Comparison of ENCODE assay signal across 35 cellular contexts in genomic region chr2:31362581-31362980, GRCh38.
"Had no signal": no experiment of that assay in that cellular context is flagged by ENCODE, and none has a peak within 500 bp of the region (broad histone marks: within the 10 kb centered on the region; RNA-seq: fewer than 3 reads in every experiment).

No MANE protein-coding gene starts in this region.

- DNase-seq: Karpas-422, Kasumi-1, KBM-7, KG1, MG63, MM.1S, MV-4-11, NCI-H1048, NCI-H1092, NCI-H1092 treated with DMSO at 0.1 percent for 48 hours, NCI-H1105, NCI-H1105 treated with DMSO at 0.1 percent for 48 hours, NCI-H1417, NCI-H1417 treated with DMSO at 0.1 percent for 48 hours, NCI-H1436, NCI-H1436 treated with DMSO at 0.1 percent for 48 hours, NCI-H146, NCI-H1694, NCI-H1694 treated with DMSO at 0.1 percent for 48 hours, NCI-H187, NCI-H187 treated with DMSO at 0.1 percent for 48 hours, NCI-H1930, NCI-H2029, NCI-H2029 treated with DMSO at 0.1 percent for 48 hours, NCI-H2081, NCI-H2081 treated with DMSO at 0.1 percent for 48 hours, NCI-H2107, NCI-H2171, NCI-H2171 treated with DMSO at 0.1 percent for 48 hours, NCI-H2227 treated with DMSO at 0.1 percent for 48 hours, NCI-H226, NCI-H345, NCI-H446, NCI-H446 treated with DMSO at 0.1 percent for 48 hours had no signal

- H3K4me3 ChIP-seq: MG63 had no signal

- H3K27ac ChIP-seq: KMS-11 had no signal

- H3K4me2 ChIP-seq: KMS-11 had no signal

- H3K9me3 ChIP-seq: MG63 had no signal

- H3K36me3 ChIP-seq: MG63 had no signal

- H3K27me3 ChIP-seq: MG63 had no signal
